8 cellular contexts compared by ENCODE assay signal in the genomic region with DNA sequence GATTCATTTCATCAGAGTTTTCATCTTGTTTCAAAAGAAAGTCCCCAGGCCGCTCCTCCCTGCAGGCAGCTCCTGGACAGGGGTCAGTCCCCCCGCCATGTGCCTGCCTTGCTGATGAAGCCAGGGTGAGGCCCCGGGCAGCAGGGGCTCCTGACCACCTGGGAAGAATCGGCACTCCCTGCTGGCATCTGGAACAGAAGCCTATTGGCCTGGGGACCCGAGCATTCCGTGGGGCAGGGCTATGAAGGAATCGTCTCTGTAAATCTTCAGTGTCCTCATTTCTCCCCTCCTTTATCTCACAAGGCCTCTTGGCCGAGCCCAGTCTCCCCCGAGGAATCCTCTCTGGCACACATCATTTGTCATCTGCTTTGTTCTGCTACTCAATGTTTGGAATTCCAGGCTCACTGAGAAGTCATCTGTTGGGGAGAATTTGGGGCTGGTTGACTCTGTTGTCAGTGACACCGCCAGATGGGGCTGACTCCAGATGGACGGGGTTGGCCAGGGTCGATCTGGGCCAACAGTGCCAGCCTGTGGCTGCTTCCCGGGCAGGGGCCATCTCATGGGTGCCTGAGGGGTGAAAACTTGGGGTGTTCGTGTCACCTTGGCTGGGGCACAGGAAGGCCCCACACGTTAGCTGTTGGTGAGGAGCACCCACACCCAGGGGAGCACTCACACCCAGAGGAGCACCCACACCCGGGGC.
DNase-seq lines count a peak whose midpoint lies in the region; ATAC-seq, FAIRE-seq and TF ChIP-seq lines count a peak whose summit lies in the region.
"Not testable (repeated sequence)": the region's sequence is repeated elsewhere in the genome, so short reads cannot be mapped to it uniquely, and the experiment has no call there.

No MANE protein-coding gene starts in this region.

- H2BK15ac ChIP-seq in IMR-90 (ENCODE audit: low read depth, low read length), result peak overlapping the region; percentile 9; the same call in 1 of the 3 replicates

- POLR2A ChIA-PET in IMR-90 (lab: Charles Lee; ENCODE audit: unreplicated experiment); HepG2 (lab: Yijun Ruan, JAX): not testable (repeated sequence)

- H4K5ac ChIP-seq in IMR-90 (ENCODE audit: low read depth, low read length), result peak overlapping the region; percentile 89

- H3K4me1 ChIP-seq in IMR-90 (ENCODE audit: control insufficient read depth, insufficient read depth, low read length) (peaks cover 12% of the 10 kb centered on the region), esophagus muscularis mucosa (peaks cover 5 to 33% (median 25%) of the 10 kb centered on the region in 4 donors), ovary (ENCODE audit: insufficient read depth) (peaks cover 19% of the 10 kb centered on the region)
- not testable (repeated sequence) for H3K4me1 ChIP-seq in HepG2 (ENCODE audit: insufficient read depth, low read length)

- TF ChIP-seq EP300 in esophagus muscularis mucosa (IDR thresholded peaks at IDR 0.05); HepG2 (IDR thresholded peaks at IDR 0.05; ENCODE audit: low read depth in 2 of 2, low read length in 2 of 2); HepG2 (CRISPR knock-in tag; IDR thresholded peaks at IDR 0.05; ENCODE audit: borderline replicate concordance); ovary (IDR thresholded peaks at IDR 0.05): not testable (repeated sequence)

- TF ChIP-seq CTCF in CD14-positive monocyte (IDR thresholded peaks at IDR 0.05); IMR-90 (conservative IDR thresholded peaks at IDR 0.05; ENCODE audit: low read depth, low read length); esophagus muscularis mucosa (IDR thresholded peaks at IDR 0.05); HepG2 (CRISPR knock-in tag; IDR thresholded peaks at IDR 0.05); ovary (IDR thresholded peaks at IDR 0.05): not testable (repeated sequence)

- H3K9me1 ChIP-seq in IMR-90 (ENCODE audit: insufficient read depth, low read length), result not testable (repeated sequence)

- H2BK20ac ChIP-seq in IMR-90 (ENCODE audit: low read depth, low read length), result 0 out of 2 replicates have a peak overlapping the region, but pooled peaks have one; percentile 35

- in situ Hi-C loops in IMR-90 (cut with MboI; ENCODE audit: low sequenced_read_pairs); HepG2 (cut with HindIII; ENCODE audit: extremely low pct_ligation_motif_present, low pct_unique_long_range_greater_than_20kb): not testable (repeated sequence)

- TF ChIP-seq RAD21 in IMR-90 (IDR thresholded peaks at IDR 0.05; ENCODE audit: low read length); HepG2 (CRISPR knock-in tag; IDR thresholded peaks at IDR 0.05): not testable (repeated sequence)

- not testable (repeated sequence) for H3K27me3 ChIP-seq in IMR-90 (ENCODE audit: control insufficient read depth, insufficient read depth, low read length); esophagus muscularis mucosa; HepG2 (ENCODE audit: control insufficient read depth in 1 of 2, insufficient read depth in 2 of 2, low read length in 2 of 2); ovary

- WGBS in IMR-90 (ENCODE audit: extremely low coverage in 2 of 2, insufficient read length in 1 of 2), 2 experiments, result 70% methylated on average over 3 of the region's 16 CpGs; no CpG with 5 or more reads in 1 of the 2 experiments
- WGBS in esophagus muscularis mucosa, result 72% methylated on average over 9 of the region's 16 CpGs
- WGBS in HepG2 (ENCODE audit: low lambda C conversion rate), result 34% methylated on average over 11 of the region's 16 CpGs
- WGBS in ovary, 3 donors, result 40 to 49% (median 45%) methylated on average over 15 to 16 of the region's 16 CpGs

- peak overlapping the region; percentile 91 for H3K4ac ChIP-seq in IMR-90 (ENCODE audit: low read depth, low read length)

- BruUV-seq in IMR-90 (replicated peaks; lab: Mats Ljungman, UMichigan); HepG2 (replicated peaks; lab: Mats Ljungman, UMichigan): not testable (repeated sequence)

- H3K9me3 Mint-ChIP-seq in CD14-positive monocyte, result peaks cover 0 to 15% (median 12%) of the 10 kb centered on the region in 7 donors

- peak overlapping the region; percentile 58 for H2BK5ac ChIP-seq in IMR-90 (ENCODE audit: low read depth, low read length, poor library complexity, severe bottlenecking)

- not testable (repeated sequence) for H3K9ac ChIP-seq in IMR-90 (ENCODE audit: low read depth, low read length); HepG2 (ENCODE audit: insufficient read depth, low read depth, low read length)

- not testable (repeated sequence) for H4K20me1 ChIP-seq in IMR-90 (ENCODE audit: insufficient read depth, low read length); HepG2 (ENCODE audit: insufficient read depth, low read length)

- not testable (repeated sequence) for H3K4me2 ChIP-seq in IMR-90 (ENCODE audit: low read depth, low read length); HepG2 (ENCODE audit: low read depth, low read length)

- H3K27me3 Mint-ChIP-seq in CD14-positive monocyte (ENCODE audit: low read depth in 3 of 3), result not testable (repeated sequence)

- peaks cover 36% of the 10 kb centered on the region for H3K4me1 Mint-ChIP-seq in CD14-positive monocyte

- intact Hi-C loops in CD14-positive monocyte (cut with micrococcal nuclease); IMR-90 (cut with micrococcal nuclease); esophagus muscularis mucosa (cut with DNase I); Right ventricle myocardium superior (cut with DNase I); HepG2 (cut with micrococcal nuclease; ENCODE audit: unreplicated experiment); ovary (cut with DNase I): not testable (repeated sequence)

- peak overlapping the region; percentile 79; the same call in 1 of the 2 replicates for H2BK120ac ChIP-seq in IMR-90 (ENCODE audit: low read depth, low read length)

- H2AK5ac ChIP-seq in IMR-90 (ENCODE audit: low read depth, low read length), result peak overlapping the region; percentile 78; the same call in 1 of the 2 replicates

- peaks cover 51 to 74% of the 10 kb centered on the region in 2 donors for H3K36me3 Mint-ChIP-seq in CD14-positive monocyte

- peak overlapping the region; percentile 85 for H3K18ac ChIP-seq in IMR-90 (ENCODE audit: low read depth, low read length)

- DNase-seq in CD14-positive monocyte (ENCODE audit: low spot score); esophagus muscularis mucosa (ENCODE audit: extremely low spot score); HepG2 (ENCODE audit: low spot score); urothelium cell line (ENCODE audit: low spot score): not testable (repeated sequence)
- peak; percentile 26 for DNase-seq in IMR-90
- peak; percentile 59 for DNase-seq in SK-N-DZ (ENCODE audit: low spot score)
- DNase-seq in Right ventricle myocardium superior, result peak; percentile 61
- DNase-seq in ovary, result peak in 1 of 5 donors; percentile 28

- H4K91ac ChIP-seq in IMR-90 (ENCODE audit: insufficient read depth, low read depth, low read length), result peak overlapping the region; percentile 77

- H3K36me3 ChIP-seq in IMR-90 (ENCODE audit: control insufficient read depth, insufficient read depth, low read length); esophagus muscularis mucosa; HepG2 (replicated peaks in 1 of 2; ENCODE audit: control insufficient read depth in 1 of 2, insufficient read depth in 2 of 2, low read length in 2 of 2); ovary: not testable (repeated sequence)

- not testable (repeated sequence) for H3K4me3 Mint-ChIP-seq in CD14-positive monocyte

- not testable (repeated sequence) for FAIRE-seq in HepG2 (lab: Jason Lieb, UNC)
- peak; percentile 62 for FAIRE-seq in urothelium cell line (lab: Jason Lieb, UNC)

- peak overlapping the region; percentile 87 for H3K27ac ChIP-seq in IMR-90 (ENCODE audit: insufficient read depth, low read length)
- H3K27ac ChIP-seq in esophagus muscularis mucosa (replicated peaks in 1 of 4), result peak overlapping the region in 3 of 4 donors; percentile 28 to 62 (median 59)
- H3K27ac ChIP-seq in HepG2 (ENCODE audit: extremely low read length, insufficient read depth, low read length), result not testable (repeated sequence)
- H3K27ac ChIP-seq in ovary, result peak overlapping the region; percentile 45 to 57

- H3K14ac ChIP-seq in IMR-90 (replicated peaks; ENCODE audit: low read depth, low read length), result not testable (repeated sequence)

- dilution Hi-C loops in IMR-90 (cut with HindIII; ENCODE audit: low sequenced_read_pairs, unreplicated experiment), result not testable (repeated sequence)

- H3K4me3 ChIP-seq in IMR-90 (ENCODE audit: insufficient read depth, low read depth, low read length); esophagus muscularis mucosa; HepG2 (replicated peaks in 1 of 3; ENCODE audit: insufficient read depth in 1 of 3, low read depth in 2 of 3, low read length in 3 of 3); ovary: not testable (repeated sequence)

- H3K79me1 ChIP-seq in IMR-90 (ENCODE audit: low read depth in 1 of 2, low read length in 2 of 2), result not testable (repeated sequence)

- H4K8ac ChIP-seq in IMR-90 (ENCODE audit: low read depth in 2 of 2, low read length in 2 of 2), result peak overlapping the region in 1 of 2 experiments; percentile 61; a peak in 2 of 4 replicates

- not testable (repeated sequence) for H3K79me2 ChIP-seq in HepG2 (ENCODE audit: insufficient read depth, low read length)

- H2AK9ac ChIP-seq in IMR-90 (replicated peaks; ENCODE audit: low read depth, low read length, poor library complexity), result not testable (repeated sequence)

- peak overlapping the region; percentile 58 for H2AFZ ChIP-seq in IMR-90 (replicated peaks; ENCODE audit: low read length, poor library complexity)
- H2AFZ ChIP-seq in HepG2 (ENCODE audit: low read length), result not testable (repeated sequence)

- H3K56ac ChIP-seq in IMR-90 (ENCODE audit: extremely low read depth, insufficient read depth, low read length), result peak overlapping the region; percentile 30; the same call in 1 of the 2 replicates

- ATAC-seq in IMR-90 (ENCODE audit: low read depth), result peak; percentile 81
- ATAC-seq in Right ventricle myocardium superior (ENCODE audit: poor library complexity), result peak; percentile 73
- not testable (repeated sequence) for ATAC-seq in HepG2

- CTCF ChIA-PET in IMR-90 (lab: Yijun Ruan, JAX); HepG2 (lab: Yijun Ruan, JAX; ENCODE audit: low intra/inter-chr PET ratio, low total read pairs): not testable (repeated sequence)

- not testable (repeated sequence) for H3K9me3 ChIP-seq in IMR-90 (ENCODE audit: control insufficient read depth, insufficient read depth, low read length); esophagus muscularis mucosa; ovary
- H3K9me3 ChIP-seq in HepG2 (ENCODE audit: low read length), result peaks cover 12% of the 10 kb centered on the region; the same call in 1 of the 2 replicates

- not testable (repeated sequence) for H3K23ac ChIP-seq in IMR-90 (ENCODE audit: low read depth, low read length)

- TF ChIP-seq POLR2A in IMR-90 (IDR thresholded peaks at IDR 0.05; ENCODE audit: low read depth, low read length); esophagus muscularis mucosa (IDR thresholded peaks at IDR 0.05; ENCODE audit: low read depth); HepG2 (IDR thresholded peaks at IDR 0.05; ENCODE audit: insufficient read depth in 1 of 2, low read depth in 2 of 2, low read length in 2 of 2); ovary (IDR thresholded peaks at IDR 0.05): not testable (repeated sequence)

- peak overlapping the region in 5 of 7 donors; percentile 27 to 78 (median 69) for H3K27ac Mint-ChIP-seq in CD14-positive monocyte
